In the genomic region with DNA sequence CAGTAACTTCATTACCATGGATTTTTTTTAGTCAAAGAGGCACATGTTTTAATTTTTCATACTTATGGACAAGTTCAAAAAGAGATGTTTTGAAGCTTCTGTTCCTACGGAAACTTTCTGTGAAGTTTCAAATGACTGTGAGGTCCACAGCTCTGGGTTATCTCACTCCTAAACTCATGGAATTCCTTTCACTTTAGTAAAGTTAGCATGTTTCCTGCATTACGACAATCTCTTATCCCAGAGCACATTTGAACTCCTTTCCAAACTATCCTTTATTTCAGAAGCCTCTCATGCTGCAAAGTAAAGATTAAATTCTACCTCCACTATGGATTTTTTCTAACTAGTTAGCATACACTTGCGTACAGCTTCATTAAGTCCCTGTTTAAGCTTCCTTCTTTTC, we compare ENCODE assay signal across 16 cellular contexts. TPM values are rescaled to one million over a fixed set of nuclear protein-coding genes. Genes with fewer than 3 reads are reported as not detected.
DNase-seq lines count a peak whose midpoint lies in the region; ATAC-seq, FAIRE-seq and TF ChIP-seq lines count a peak whose summit lies in the region.
"Had no signal": no experiment of that assay in that cellular context is flagged by ENCODE, and none has a peak within 500 bp of the region (broad histone marks: within the 10 kb centered on the region; RNA-seq: fewer than 3 reads in every experiment).

No MANE protein-coding gene starts in this region.

- POLR2A ChIA-PET in HEK293T (lab: Yijun Ruan, JAX) = interaction anchor here (2.9 kb wide), 1 partner anchor 15 kb away, joined by 13 read pairs; the partner anchor contains the start of gene ADD3

- no peaks in the 10 kb centered on the region for H3K9me3 ChIP-seq in SJSA1 (replicated peaks)
- H3K9me3 ChIP-seq in gastrocnemius medialis = no peaks in the 10 kb centered on the region

- peak; percentile 90 for FAIRE-seq in endometrium (lab: Jason Lieb, UNC)
- FAIRE-seq: A204.1 had no signal

- in situ Hi-C loops in gastrocnemius medialis (cut with MboI; ENCODE audit: low sequenced_read_pairs in 4 of 4) = no loop called here

- peak in 1 of 2 experiments; percentile 50 for DNase-seq in SJSA1 (ENCODE audit: low read depth in 1 of 2, low spot score in 2 of 2)
- no peak for DNase-seq in mesothelial cell of epicardium (ENCODE audit: low spot score in 2 of 2, unreplicated experiment in 2 of 2)
- no peak for DNase-seq in HEK293T (ENCODE audit: extremely low spot score)
- DNase-seq in left lobe of liver (ENCODE audit: low spot score) = no peak
- DNase-seq in activated T-helper 1 cell treated with anti-CD3 and anti-CD28 coated beads, Interleukin-12 subunit alpha, Interleukin-12 subunit beta, Interleukin-2, Interleukin-4 antibody, amounts not matched to agents 30 ng/mL and 10 ng/mL and 1 ng/mL, durations not matched to agents 14 hours and 24 hours and 36 hours (ENCODE audit: low spot score) = no peak
- DNase-seq in gastrocnemius medialis = no peak
- DNase-seq: activated CD4-positive, alpha-beta memory T cell treated with anti-CD3 and anti-CD28 coated beads for 36 hours; COR-L47; effector CD8-positive, alpha-beta T cell; GDM1; kidney glomerular epithelial cell; NCI-H1092; posterior cingulate gyrus had no signal

- H3K4me1 ChIP-seq in ACC112 (ENCODE audit: control insufficient read depth, insufficient read depth, low read length, unreplicated experiment) (peaks cover 47% of the 10 kb centered on the region), SJSA1 (replicated peaks) (peaks cover 40% of the 10 kb centered on the region), gastrocnemius medialis (no peaks in the 10 kb centered on the region)

- H3K27me3 ChIP-seq in ACC112 (ENCODE audit: insufficient read depth, low read length) (no peaks in the 10 kb centered on the region), SJSA1 (replicated peaks) (no peaks in the 10 kb centered on the region), gastrocnemius medialis (no peaks in the 10 kb centered on the region)

- H3K9me3 Mint-ChIP-seq in mesothelial cell of epicardium = no peaks in the 10 kb centered on the region
- peaks cover 5% of the 10 kb centered on the region for H3K9me3 Mint-ChIP-seq in activated T-helper 1 cell treated with anti-CD3 and anti-CD28 coated beads, Interleukin-12 subunit alpha, Interleukin-12 subunit beta, Interleukin-2, Interleukin-4 antibody, amounts not matched to agents 30 ng/mL and 10 ng/mL and 1 ng/mL, durations not matched to agents 14 hours and 24 hours and 36 hours
- H3K9me3 Mint-ChIP-seq: activated CD4-positive, alpha-beta memory T cell treated with anti-CD3 and anti-CD28 coated beads for 36 hours had no signal

- TF ChIP-seq CTCF in mesothelial cell of epicardium (IDR thresholded peaks at IDR 0.05; ENCODE audit: unreplicated experiment) (no peak), gastrocnemius medialis (IDR thresholded peaks at IDR 0.05 in 4 of 5, conservative IDR thresholded peaks at IDR 0.05 in 1 of 5) (no peak)

- H3K36me3 Mint-ChIP-seq in mesothelial cell of epicardium = no peaks in the 10 kb centered on the region
- peaks cover 2% of the 10 kb centered on the region for H3K36me3 Mint-ChIP-seq in activated T-helper 1 cell treated with anti-CD3 and anti-CD28 coated beads, Interleukin-12 subunit alpha, Interleukin-12 subunit beta, Interleukin-2, Interleukin-4 antibody, amounts not matched to agents 30 ng/mL and 10 ng/mL and 1 ng/mL, durations not matched to agents 14 hours and 24 hours and 36 hours (ENCODE audit: low read depth)
- H3K36me3 Mint-ChIP-seq: activated CD4-positive, alpha-beta memory T cell treated with anti-CD3 and anti-CD28 coated beads for 36 hours had no signal

- H2AFZ ChIP-seq in ACC112 (ENCODE audit: low read length, unreplicated experiment) = peak overlapping the region; percentile 55

- no peak for TF ChIP-seq POLR2A in gastrocnemius medialis (IDR thresholded peaks at IDR 0.05)

- H3K4me3 Mint-ChIP-seq in mesothelial cell of epicardium = no peak overlapping the region
- no peak overlapping the region for H3K4me3 Mint-ChIP-seq in activated T-helper 1 cell treated with anti-CD3 and anti-CD28 coated beads, Interleukin-12 subunit alpha, Interleukin-12 subunit beta, Interleukin-2, Interleukin-4 antibody, amounts not matched to agents 30 ng/mL and 10 ng/mL and 1 ng/mL, durations not matched to agents 14 hours and 24 hours and 36 hours
- H3K4me3 Mint-ChIP-seq: activated CD4-positive, alpha-beta memory T cell treated with anti-CD3 and anti-CD28 coated beads for 36 hours had no signal

- H3K4me1 Mint-ChIP-seq in mesothelial cell of epicardium = peaks cover 37% of the 10 kb centered on the region
- peaks cover 7% of the 10 kb centered on the region for H3K4me1 Mint-ChIP-seq in activated T-helper 1 cell treated with anti-CD3 and anti-CD28 coated beads, Interleukin-12 subunit alpha, Interleukin-12 subunit beta, Interleukin-2, Interleukin-4 antibody, amounts not matched to agents 30 ng/mL and 10 ng/mL and 1 ng/mL, durations not matched to agents 14 hours and 24 hours and 36 hours (ENCODE audit: low read depth)

- H3K4me3 ChIP-seq in ACC112 (ENCODE audit: low read depth, low read length) = peak overlapping the region; percentile 53
- no peak overlapping the region for H3K4me3 ChIP-seq in SJSA1
- no peak overlapping the region for H3K4me3 ChIP-seq in gastrocnemius medialis

- H3K79me2 ChIP-seq in ACC112 (ENCODE audit: control insufficient read depth, insufficient read depth, low read length, unreplicated experiment) = no peaks in the 10 kb centered on the region

- H3K27ac ChIP-seq in ACC112 (ENCODE audit: low read depth, low read length) (peak overlapping the region; percentile 54), SJSA1 (peak overlapping the region; percentile 64), gastrocnemius medialis (no peak overlapping the region)

- ATAC-seq in left lobe of liver = no peak
- no peak for ATAC-seq in gastrocnemius medialis

- intact Hi-C loops in activated T-helper 1 cell treated with anti-CD3 and anti-CD28 coated beads, Interleukin-12 subunit alpha, Interleukin-12 subunit beta, Interleukin-2, Interleukin-4 antibody, amounts not matched to agents 30 ng/mL and 10 ng/mL and 1 ng/mL, durations not matched to agents 14 hours and 24 hours and 36 hours (cut with micrococcal nuclease) = no loop called here
- intact Hi-C loops in gastrocnemius medialis (cut with DNase I; ENCODE audit: low total_unique reads) = no loop called here

- H3K27me3 Mint-ChIP-seq in mesothelial cell of epicardium (ENCODE audit: low read depth) = no peaks in the 10 kb centered on the region
- H3K27me3 Mint-ChIP-seq in activated T-helper 1 cell treated with anti-CD3 and anti-CD28 coated beads, Interleukin-12 subunit alpha, Interleukin-12 subunit beta, Interleukin-2, Interleukin-4 antibody, amounts not matched to agents 30 ng/mL and 10 ng/mL and 1 ng/mL, durations not matched to agents 14 hours and 24 hours and 36 hours (ENCODE audit: insufficient read depth) = peaks cover 7% of the 10 kb centered on the region
- H3K27me3 Mint-ChIP-seq: activated CD4-positive, alpha-beta memory T cell treated with anti-CD3 and anti-CD28 coated beads for 36 hours had no signal

- H3K36me3 ChIP-seq in ACC112 (ENCODE audit: insufficient read depth, low read length) = no peaks in the 10 kb centered on the region
- H3K36me3 ChIP-seq in SJSA1 = no peaks in the 10 kb centered on the region
- H3K36me3 ChIP-seq in gastrocnemius medialis = no peaks in the 10 kb centered on the region

- H3K27ac Mint-ChIP-seq in mesothelial cell of epicardium = peak overlapping the region; percentile 89
- H3K27ac Mint-ChIP-seq in activated T-helper 1 cell treated with anti-CD3 and anti-CD28 coated beads, Interleukin-12 subunit alpha, Interleukin-12 subunit beta, Interleukin-2, Interleukin-4 antibody, amounts not matched to agents 30 ng/mL and 10 ng/mL and 1 ng/mL, durations not matched to agents 14 hours and 24 hours and 36 hours = no peak overlapping the region
- H3K27ac Mint-ChIP-seq: activated CD4-positive, alpha-beta memory T cell treated with anti-CD3 and anti-CD28 coated beads for 36 hours had no signal

- CTCF ChIA-PET in HEK293T (lab: Yijun Ruan, JAX) = interaction anchor here (0.6 to 1.6 kb wide), 3 partner anchors 13 to 1046 kb away, joined by 3 to 5 read pairs (median 4); no protein-coding TSS in a partner anchor

TF ChIP-seq in HEK293T, 16 proteins besides CTCF, POLR2A, EP300 and RAD21:
- no peak for TF ChIP-seq TARDBP (IDR thresholded peaks at IDR 0.05)
- TF ChIP-seq SUZ12 (IDR thresholded peaks at IDR 0.05) = no peak
- TF ChIP-seq ARNT (IDR thresholded peaks at IDR 0.05) = no peak
- no peak for TF ChIP-seq SP1 (IDR thresholded peaks at IDR 0.05)
- TF ChIP-seq PKNOX1 (IDR thresholded peaks at IDR 0.05) = no peak
- no peak for TF ChIP-seq ZNF384 (IDR thresholded peaks at IDR 0.05)
- TF ChIP-seq BHLHE40 (IDR thresholded peaks at IDR 0.05; ENCODE audit: borderline replicate concordance) = no peak
- no peak for TF ChIP-seq LEF1 (IDR thresholded peaks at IDR 0.05; ENCODE audit: borderline replicate concordance)
- TF ChIP-seq NFRKB (IDR thresholded peaks at IDR 0.05) = no peak
- no peak for TF ChIP-seq CTBP1 (IDR thresholded peaks at IDR 0.05; ENCODE audit: borderline replicate concordance)
- TF ChIP-seq HDGF (IDR thresholded peaks at IDR 0.05; ENCODE audit: borderline replicate concordance) = no peak
- no peak for TF ChIP-seq FOXK2 (IDR thresholded peaks at IDR 0.05)
- TF ChIP-seq L3MBTL2 (conservative IDR thresholded peaks at IDR 0.05) = no peak
- TF ChIP-seq ELF4 (IDR thresholded peaks at IDR 0.05) = no peak
- TF ChIP-seq FOXA1 (IDR thresholded peaks at IDR 0.05) = no peak
- no peak for TF ChIP-seq FOXM1 (IDR thresholded peaks at IDR 0.05; ENCODE audit: borderline replicate concordance)

RNA-seq across cellular contexts. Expression of gene ADD3, which starts 15.3 kb away (rescaled TPM):
- 107 and 303 TPM in 2 replicates for total RNA-seq in SJSA1 (2014; rRNA removed; shearing (Covaris generic))
- total RNA-seq in mesothelial cell of epicardium (98.7 to 104 TPM (median 101 TPM) in 3 replicates), left lobe of liver (14.2 TPM), gastrocnemius medialis (10 to 100 TPM; 16.0 to 31.3 (median 18.4) TPM)
- total RNA-seq in activated T-helper 1 cell treated with anti-CD3 and anti-CD28 coated beads, Interleukin-12 subunit alpha, Interleukin-12 subunit beta, Interleukin-2, Interleukin-4 antibody, amounts not matched to agents 30 ng/mL and 10 ng/mL and 1 ng/mL, durations not matched to agents 14 hours and 24 hours and 36 hours = 30.1 and 36.6 TPM in 2 replicates

Comparison
In these comparisons a context has a peak if more than half of its experiments do, and no peak if none do; other contexts are left out.
1. H3K27ac ChIP-seq: peak in ACC112 (single experiment) and SJSA1 (single experiment); none in gastrocnemius medialis (0 of 4).